In genomic region chr14:39028620-39029019, GRCh38 we compare ENCODE assay signal across 27 cellular contexts.
"Had no signal": no experiment of that assay in that cellular context is flagged by ENCODE, and none has a peak within 500 bp of the region (broad histone marks: within the 10 kb centered on the region; RNA-seq: fewer than 3 reads in every experiment).

No MANE protein-coding gene starts in this region.

- H3K4me3 ChIP-seq: colonic mucosa, esophagus squamous epithelium, gastrocnemius medialis, heart right ventricle, left lung, lung had no signal

- H3K4me1 Mint-ChIP-seq: memory B cell had no signal

- H3K27ac ChIP-seq: colonic mucosa, epithelial cell of prostate, esophagus squamous epithelium, gastrocnemius medialis, heart right ventricle, left lung had no signal

- H3K27me3 ChIP-seq: colonic mucosa, esophagus squamous epithelium, gastrocnemius medialis, heart right ventricle, left lung had no signal

- H3K4me3 Mint-ChIP-seq: dendritic cell treated with granulocyte-macrophage colony-stimulating factor and Interleukin-4, amounts not matched to agents 40 ng/mL and 50 ng/mL, for 4 days; effector memory CD8-positive, alpha-beta T cell; endodermal cell; memory B cell had no signal

- H3K4me1 ChIP-seq: colonic mucosa, esophagus squamous epithelium, gastrocnemius medialis, heart right ventricle, left lung had no signal

- DNase-seq: colonic mucosa; cortex of kidney; effector CD8-positive, alpha-beta T cell; effector memory CD8-positive, alpha-beta T cell; endodermal cell; erythroblast; esophagus squamous epithelium; foreskin fibroblast; foreskin melanocyte; gastrocnemius medialis; glutamatergic neuron; head of caudate nucleus; heart right ventricle; hippocampal formation; left cardiac atrium; left lung; left ventricle myocardium superior; mammary epithelial cell; mesendoderm; midbrain had no signal

- H3K9me3 ChIP-seq: colonic mucosa, esophagus squamous epithelium, gastrocnemius medialis, heart right ventricle, left lung had no signal

- H3K27me3 Mint-ChIP-seq: dendritic cell treated with granulocyte-macrophage colony-stimulating factor and Interleukin-4, amounts not matched to agents 40 ng/mL and 50 ng/mL, for 4 days; effector memory CD8-positive, alpha-beta T cell; memory B cell had no signal

- H3K27ac Mint-ChIP-seq: dendritic cell treated with granulocyte-macrophage colony-stimulating factor and Interleukin-4, amounts not matched to agents 40 ng/mL and 50 ng/mL, for 4 days; effector memory CD8-positive, alpha-beta T cell had no signal

- ATAC-seq: effector memory CD8-positive, alpha-beta T cell; esophagus mucosa; gastrocnemius medialis; heart right ventricle; left cardiac atrium; left lung; left ventricle myocardium superior had no signal

- FAIRE-seq: endometrium, keratinocyte had no signal

- H3K9me3 Mint-ChIP-seq: dendritic cell treated with granulocyte-macrophage colony-stimulating factor and Interleukin-4, amounts not matched to agents 40 ng/mL and 50 ng/mL, for 4 days; effector memory CD8-positive, alpha-beta T cell; endodermal cell; memory B cell had no signal

- H3K36me3 ChIP-seq: colonic mucosa had no signal
